ENCODE assay signal across 8 cellular contexts in genomic region chrX:155767101-155767878, GRCh38.
DNase-seq lines count a peak whose midpoint lies in the region; ATAC-seq and TF ChIP-seq lines count a peak whose summit lies in the region.

No MANE protein-coding gene starts in this region.

- DNase-seq in GM23338 (ENCODE audit: low spot score) (peak; percentile 87), PC-9 (peak; percentile 65 to 73), body of pancreas (peak; percentile 14 to 49 (median 29)), sigmoid colon (peak; percentile 71), NCI-H345 (lab: John Stamatoyannopoulos, UW) (no peak)

- peak overlapping the region; percentile 85 for H3K4me3 Mint-ChIP-seq in GM23338

- H3K4me1 Mint-ChIP-seq in GM23338: peaks cover 31% of the 10 kb centered on the region; the same call in 2 of the 3 replicates

- ATAC-seq in GM23338: peak; percentile 76
- peak; percentile 67 for ATAC-seq in body of pancreas
- no peak for ATAC-seq in HG03175 (IDR thresholded peaks at IDR 0.05; ENCODE audit: unreplicated experiment)

- peak overlapping the region; percentile 79 for H3K4me2 ChIP-seq in GM23338
- peak overlapping the region; percentile 94 for H3K4me2 ChIP-seq in PC-9

- no peaks in the 10 kb centered on the region for H3K4me1 ChIP-seq in ACC112 (ENCODE audit: control insufficient read depth, insufficient read depth, low read length, unreplicated experiment)
- peaks cover 35% of the 10 kb centered on the region for H3K4me1 ChIP-seq in GM23338 (ENCODE audit: insufficient read depth)
- peaks cover 19% of the 10 kb centered on the region for H3K4me1 ChIP-seq in PC-9 (replicated peaks; ENCODE audit: insufficient read depth)
- no peaks in the 10 kb centered on the region for H3K4me1 ChIP-seq in body of pancreas
- peaks cover 0 to 8% (median 0%) of the 10 kb centered on the region in 4 donors for H3K4me1 ChIP-seq in sigmoid colon

- intact Hi-C loops in PC-9 (cut with micrococcal nuclease; ENCODE audit: unreplicated experiment): loop anchor here (1.0 to 2.0 kb wide), 2 partner anchors 20 to 551 kb away; partner anchors contain the start of gene VBP1
- intact Hi-C loops in body of pancreas (cut with DNase I): no loop called here
- intact Hi-C loops in sigmoid colon (cut with DNase I): no loop called here

- H3K27ac Mint-ChIP-seq in GM23338: peak overlapping the region; percentile 92

- H3F3A ChIP-seq in GM23338 (replicated peaks; ENCODE audit: low read depth) (no peaks in the 10 kb centered on the region), PC-9 (ENCODE audit: insufficient read depth, low read depth) (0 out of 2 replicates have a peak, but pooled peaks cover 7% of the 10 kb centered on the region)

- peaks cover 70% of the 10 kb centered on the region for H3K9me3 Mint-ChIP-seq in GM23338

- no peaks in the 10 kb centered on the region for H3K9me2 ChIP-seq in GM23338 (ENCODE audit: insufficient read depth)
- no peaks in the 10 kb centered on the region for H3K9me2 ChIP-seq in PC-9 (ENCODE audit: insufficient read depth)

- no peaks in the 10 kb centered on the region for H3K79me2 ChIP-seq in ACC112 (ENCODE audit: control insufficient read depth, insufficient read depth, low read length, unreplicated experiment)
- no peaks in the 10 kb centered on the region for H3K79me2 ChIP-seq in GM23338 (replicated peaks; ENCODE audit: insufficient read depth)
- H3K79me2 ChIP-seq in PC-9 (ENCODE audit: low read depth): no peaks in the 10 kb centered on the region

- peaks cover 3% of the 10 kb centered on the region for H3K27me3 Mint-ChIP-seq in GM23338 (ENCODE audit: insufficient read depth, low read depth, poor library complexity)

- POLR2A ChIA-PET in PC-9 (lab: Charles Lee; ENCODE audit: unreplicated experiment): no interaction called here

- TF ChIP-seq CTCF in GM23338 (conservative IDR thresholded peaks at IDR 0.05; ENCODE audit: low read depth in 2 of 2) (no peak), PC-9 (conservative IDR thresholded peaks at IDR 0.05) (no peak), body of pancreas (IDR thresholded peaks at IDR 0.05) (no peak), sigmoid colon (IDR thresholded peaks at IDR 0.05) (no peak)

- CTCF ChIA-PET in PC-9 (lab: Charles Lee): no interaction called here

- no peak for TF ChIP-seq EP300 in sigmoid colon (IDR thresholded peaks at IDR 0.05)

- BruUV-seq in PC-9 (replicated peaks; lab: Mats Ljungman, UMichigan): TSS peak; percentile 85

- peak overlapping the region; percentile 79 for H3K4me3 ChIP-seq in ACC112 (ENCODE audit: low read depth, low read length)
- H3K4me3 ChIP-seq in GM23338: peak overlapping the region; percentile 64
- peak overlapping the region; percentile 79 for H3K4me3 ChIP-seq in PC-9
- H3K4me3 ChIP-seq in body of pancreas: peak overlapping the region; percentile 1 to 28
- peak overlapping the region; percentile 33 for H3K4me3 ChIP-seq in iPS-11a (ENCODE audit: low read depth, low read length)
- H3K4me3 ChIP-seq in sigmoid colon: peak overlapping the region; percentile 34 to 49 (median 44)

- H2AFZ ChIP-seq in ACC112 (ENCODE audit: low read length, unreplicated experiment) (peak overlapping the region; percentile 70), GM23338 (peak overlapping the region; percentile 70), PC-9 (peak overlapping the region; percentile 89)

- H3K27ac ChIP-seq in ACC112 (ENCODE audit: low read depth, low read length): peak overlapping the region; percentile 20; the same call in 1 of the 2 replicates
- H3K27ac ChIP-seq in GM23338 (ENCODE audit: low read depth): peak overlapping the region; percentile 83; the same call in 1 of the 2 replicates
- no peak overlapping the region for H3K27ac ChIP-seq in PC-9
- no peak overlapping the region for H3K27ac ChIP-seq in body of pancreas
- peak overlapping the region; percentile 42 to 67 (median 58) for H3K27ac ChIP-seq in sigmoid colon

- WGBS in body of pancreas, 2 donors: 19 to 25% methylated on average over 17 to 18 of the region's 18 CpGs
- 29 to 35% methylated on average over 17 to 18 of the region's 18 CpGs for WGBS in sigmoid colon, 2 donors

- 0 out of 3 replicates have a peak, but pooled peaks cover 4% of the 10 kb centered on the region for H3K36me3 Mint-ChIP-seq in GM23338 (ENCODE audit: low read depth)

- H3K9me3 ChIP-seq in PC-9 (ENCODE audit: insufficient read depth, low read depth) (no peaks in the 10 kb centered on the region), body of pancreas (no peaks in the 10 kb centered on the region), sigmoid colon (no peaks in the 10 kb centered on the region)

- H4K20me1 ChIP-seq in GM23338 (replicated peaks; ENCODE audit: insufficient read depth) (no peaks in the 10 kb centered on the region), PC-9 (ENCODE audit: insufficient read depth) (no peaks in the 10 kb centered on the region)

- H3K27me3 ChIP-seq in ACC112 (ENCODE audit: insufficient read depth, low read length): no peaks in the 10 kb centered on the region
- no peaks in the 10 kb centered on the region for H3K27me3 ChIP-seq in GM23338 (ENCODE audit: insufficient read depth)
- no peaks in the 10 kb centered on the region for H3K27me3 ChIP-seq in PC-9 (ENCODE audit: insufficient read depth, low read depth)
- H3K27me3 ChIP-seq in body of pancreas: no peaks in the 10 kb centered on the region
- no peaks in the 10 kb centered on the region for H3K27me3 ChIP-seq in sigmoid colon

- H3K36me3 ChIP-seq in ACC112 (ENCODE audit: insufficient read depth, low read length): no peaks in the 10 kb centered on the region
- H3K36me3 ChIP-seq in GM23338 (ENCODE audit: insufficient read depth): 0 out of 2 replicates have a peak, but pooled peaks cover 6% of the 10 kb centered on the region
- no peaks in the 10 kb centered on the region for H3K36me3 ChIP-seq in PC-9 (ENCODE audit: low read depth)
- H3K36me3 ChIP-seq in body of pancreas (replicated peaks in 1 of 2; ENCODE audit: insufficient read depth in 1 of 2, low read depth in 2 of 2): no peaks in the 10 kb centered on the region
- H3K36me3 ChIP-seq in sigmoid colon: no peaks in the 10 kb centered on the region

- no peak for TF ChIP-seq POLR2A in body of pancreas (IDR thresholded peaks at IDR 0.05)
- TF ChIP-seq POLR2A in sigmoid colon (IDR thresholded peaks at IDR 0.05): no peak

TF ChIP-seq in GM23338, 12 proteins besides CTCF, POLR2A, EP300 and RAD21:
- no peak for TF ChIP-seq EZH2 (IDR thresholded peaks at IDR 0.05; ENCODE audit: low read depth, unreplicated experiment)
- TF ChIP-seq NANOG (IDR thresholded peaks at IDR 0.05; ENCODE audit: borderline replicate concordance): no peak
- TF ChIP-seq, protein P1, sequence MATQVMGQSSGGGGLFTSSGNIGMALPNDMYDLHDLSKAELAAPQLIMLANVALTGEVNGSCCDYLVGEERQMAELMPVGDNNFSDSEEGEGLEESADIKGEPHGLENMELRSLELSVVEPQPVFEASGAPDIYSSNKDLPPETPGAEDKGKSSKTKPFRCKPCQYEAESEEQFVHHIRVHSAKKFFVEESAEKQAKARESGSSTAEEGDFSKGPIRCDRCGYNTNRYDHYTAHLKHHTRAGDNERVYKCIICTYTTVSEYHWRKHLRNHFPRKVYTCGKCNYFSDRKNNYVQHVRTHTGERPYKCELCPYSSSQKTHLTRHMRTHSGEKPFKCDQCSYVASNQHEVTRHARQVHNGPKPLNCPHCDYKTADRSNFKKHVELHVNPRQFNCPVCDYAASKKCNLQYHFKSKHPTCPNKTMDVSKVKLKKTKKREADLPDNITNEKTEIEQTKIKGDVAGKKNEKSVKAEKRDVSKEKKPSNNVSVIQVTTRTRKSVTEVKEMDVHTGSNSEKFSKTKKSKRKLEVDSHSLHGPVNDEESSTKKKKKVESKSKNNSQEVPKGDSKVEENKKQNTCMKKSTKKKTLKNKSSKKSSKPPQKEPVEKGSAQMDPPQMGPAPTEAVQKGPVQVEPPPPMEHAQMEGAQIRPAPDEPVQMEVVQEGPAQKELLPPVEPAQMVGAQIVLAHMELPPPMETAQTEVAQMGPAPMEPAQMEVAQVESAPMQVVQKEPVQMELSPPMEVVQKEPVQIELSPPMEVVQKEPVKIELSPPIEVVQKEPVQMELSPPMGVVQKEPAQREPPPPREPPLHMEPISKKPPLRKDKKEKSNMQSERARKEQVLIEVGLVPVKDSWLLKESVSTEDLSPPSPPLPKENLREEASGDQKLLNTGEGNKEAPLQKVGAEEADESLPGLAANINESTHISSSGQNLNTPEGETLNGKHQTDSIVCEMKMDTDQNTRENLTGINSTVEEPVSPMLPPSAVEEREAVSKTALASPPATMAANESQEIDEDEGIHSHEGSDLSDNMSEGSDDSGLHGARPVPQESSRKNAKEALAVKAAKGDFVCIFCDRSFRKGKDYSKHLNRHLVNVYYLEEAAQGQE (IDR thresholded peaks at IDR 0.05; ENCODE audit: unreplicated experiment): no peak
- 0 out of 2 replicates have a peak, but pooled peaks have one; percentile 26 for TF ChIP-seq POLR2AphosphoS5 (IDR thresholded peaks at IDR 0.05; ENCODE audit: low read depth)
- no peak for TF ChIP-seq ZNF331 (CRISPR knock-in tag; IDR thresholded peaks at IDR 0.05; ENCODE audit: low read depth)

Comparison
In these comparisons a context has a peak if more than half of its experiments do, and no peak if none do; other contexts are left out.
1. H3K27ac ChIP-seq: peak in ACC112 (single experiment), GM23338 (single experiment) and sigmoid colon (4 of 4); none in PC-9 (single experiment) and body of pancreas (0 of 4).
2. H3K4me3 ChIP-seq: peak in every context shown above with its lines; median percentile 79 in ACC112; 79 in PC-9; 64 in GM23338; 44 in sigmoid colon; 33 in iPS-11a; 14 in body of pancreas.
3. Peak in every context shown above with its lines, with median percentiles within 50 percentile points of each other: H2AFZ ChIP-seq.